Comparison of ENCODE assay signal across 8 cellular contexts in genomic region chr1:48469616-48470500, GRCh38. TPM values are rescaled to one million over a fixed set of nuclear protein-coding genes. Genes with fewer than 3 reads are reported as not detected.
DNase-seq lines count a peak whose midpoint lies in the region; ATAC-seq and TF ChIP-seq lines count a peak whose summit lies in the region.

No MANE protein-coding gene starts in this region.

- H3K27ac Mint-ChIP-seq in T-cell = peak overlapping the region; percentile 51 to 72

- DNase-seq in GM04503 (ENCODE audit: low read depth) = peak; percentile 37
- peak in 2 of 34 experiments; percentile 4 to 23 for DNase-seq in T-cell
- peak; percentile 52 for DNase-seq in fibroblast of villous mesenchyme (ENCODE audit: low read depth)
- DNase-seq in occipital lobe (lab: John Stamatoyannopoulos, UW) = peak; percentile 27
- no peak for DNase-seq in NCI-H1436 (lab: John Stamatoyannopoulos, UW)

- peak overlapping the region; percentile 24 for H3K4me3 ChIP-seq in fibroblast of villous mesenchyme (ENCODE audit: low read depth, low read length)

- no peaks in the 10 kb centered on the region for H3K9me3 Mint-ChIP-seq in T-cell

- no peaks in the 10 kb centered on the region for H3K36me3 Mint-ChIP-seq in T-cell

- H3K4me1 Mint-ChIP-seq in T-cell = peaks cover 34 to 40% (median 35%) of the 10 kb centered on the region in 3 donors

- CTCF ChIA-PET in T-cell (lab: Charles Lee) = interaction anchor here in 1 of 2 donors (0.7 to 0.9 kb wide), 2 partner anchors 17 to 204 kb away, joined by 3 to 6 read pairs; no protein-coding TSS in a partner anchor

- ATAC-seq in T-cell (replicated peaks in 1 of 4) (no peak), HG03442 (IDR thresholded peaks at IDR 0.05; ENCODE audit: unreplicated experiment) (no peak), GM18867 (IDR thresholded peaks at IDR 0.05; ENCODE audit: unreplicated experiment) (no peak), GM19397 (IDR thresholded peaks at IDR 0.05; ENCODE audit: unreplicated experiment) (no peak)

- POLR2A ChIA-PET in T-cell (lab: Charles Lee) = no interaction called here

- peak overlapping the region; percentile 89 to 98 (median 90) for H3K4me3 Mint-ChIP-seq in T-cell

- no peak for TF ChIP-seq CTCF in fibroblast of villous mesenchyme (IDR thresholded peaks at IDR 0.05; ENCODE audit: insufficient read depth, low read depth, low read length)

- peaks cover 0 to 11% of the 10 kb centered on the region in 2 donors for H3K27me3 Mint-ChIP-seq in T-cell

RNA-seq across cellular contexts. Expression of gene SPATA6, which starts 2.1 kb away (rescaled TPM):
- 1 to 10 TPM; 3.7 to 7.2 (median 4.9) TPM for total RNA-seq in T-cell
- total RNA-seq in fibroblast of villous mesenchyme = 4.2 and 4.7 TPM in 2 replicates
- total RNA-seq in occipital lobe = 15.8 TPM
